Comparison of ENCODE assay signal across 8 cellular contexts in genomic region chr2:235026137-235026536, GRCh38.
DNase-seq lines count a peak whose midpoint lies in the region; ATAC-seq, FAIRE-seq and TF ChIP-seq lines count a peak whose summit lies in the region.

No MANE protein-coding gene starts in this region.

- no peak for FAIRE-seq in GM12892 (lab: Jason Lieb, UNC)

- intact Hi-C loops in PC-9 (cut with micrococcal nuclease; ENCODE audit: unreplicated experiment) (loop anchor here (1.0 to 2.0 kb wide), 4 partner anchors 73 to 198 kb away; partner anchors contain the start of gene SH3BP4), esophagus squamous epithelium (cut with DNase I) (no loop called here)

- no peak for ATAC-seq in HG02884 (IDR thresholded peaks at IDR 0.05; ENCODE audit: unreplicated experiment)

- TF ChIP-seq POLR2A in esophagus squamous epithelium (IDR thresholded peaks at IDR 0.05) (no peak), GM12892 (IDR thresholded peaks at IDR 0.05; ENCODE audit: low read depth, low read length) (no peak)

- H3K4me2 ChIP-seq in PC-9 = peak overlapping the region; percentile 93

- H2AFZ ChIP-seq in PC-9 = no peak overlapping the region

- no peak for TF ChIP-seq CTCF in PC-9 (conservative IDR thresholded peaks at IDR 0.05)
- TF ChIP-seq CTCF in esophagus squamous epithelium (IDR thresholded peaks at IDR 0.05) = no peak

- H3K36me3 ChIP-seq in PC-9 (ENCODE audit: low read depth) = no peaks in the 10 kb centered on the region
- H3K36me3 ChIP-seq in esophagus squamous epithelium = no peaks in the 10 kb centered on the region

- H3F3A ChIP-seq in PC-9 (ENCODE audit: insufficient read depth, low read depth) = peaks cover 74% of the 10 kb centered on the region

- no peaks in the 10 kb centered on the region for H4K20me1 ChIP-seq in PC-9 (ENCODE audit: insufficient read depth)

- H3K27ac ChIP-seq in PC-9 = peak overlapping the region; percentile 98
- peak overlapping the region; percentile 83 to 93 (median 87) for H3K27ac ChIP-seq in esophagus squamous epithelium

- H3K4me1 ChIP-seq in PC-9 (replicated peaks; ENCODE audit: insufficient read depth) = peaks cover 87% of the 10 kb centered on the region
- H3K4me1 ChIP-seq in esophagus squamous epithelium = peaks cover 0 to 56% (median 15%) of the 10 kb centered on the region in 3 donors

- H3K27me3 ChIP-seq in PC-9 (ENCODE audit: insufficient read depth, low read depth) = no peaks in the 10 kb centered on the region
- no peaks in the 10 kb centered on the region for H3K27me3 ChIP-seq in esophagus squamous epithelium

- BruUV-seq in PC-9 (replicated peaks; lab: Mats Ljungman, UMichigan) = no TSS peak

- DNase-seq in EH (ENCODE audit: low read depth) (peak; percentile 86), PC-9 (peak; percentile 87 to 97), esophagus squamous epithelium (lab: John Stamatoyannopoulos, UW) (no peak), pulmonary artery endothelial cell (ENCODE audit: low read depth, low spot score) (peak; percentile 68), NCI-H526 (lab: John Stamatoyannopoulos, UW) (no peak), GM12892 (ENCODE audit: insufficient read length) (no peak)
- no peak for DNase-seq in effector CD8-positive, alpha-beta T cell (lab: John Stamatoyannopoulos, UW)

- peak overlapping the region; percentile 43; the same call in 1 of the 2 replicates for H3K4me3 ChIP-seq in PC-9
- peak overlapping the region in 3 of 4 donors; percentile 1 to 34 (median 18) for H3K4me3 ChIP-seq in esophagus squamous epithelium

- CTCF ChIA-PET in PC-9 (lab: Charles Lee) = no interaction called here

- peaks cover 84% of the 10 kb centered on the region for H3K79me2 ChIP-seq in PC-9 (ENCODE audit: low read depth)

- H3K9me2 ChIP-seq in PC-9 (ENCODE audit: insufficient read depth) = no peaks in the 10 kb centered on the region

- POLR2A ChIA-PET in PC-9 (lab: Charles Lee; ENCODE audit: unreplicated experiment) = interaction anchor here (0.6 to 1.9 kb wide), 3 partner anchors 45 to 722 kb away, joined by 3 to 22 read pairs (median 7); no protein-coding TSS in a partner anchor

- H3K9me3 ChIP-seq in PC-9 (ENCODE audit: insufficient read depth, low read depth) (no peaks in the 10 kb centered on the region), esophagus squamous epithelium (no peaks in the 10 kb centered on the region)

- 29 to 40% methylated on average over 9 of the region's 9 CpGs for WGBS in esophagus squamous epithelium, 2 donors

Comparison
In these comparisons a context has a peak if more than half of its experiments do, and no peak if none do; other contexts are left out.
1. DNase-seq: peak in EH (single experiment), PC-9 (2 of 2) and pulmonary artery endothelial cell (single experiment); none in esophagus squamous epithelium (single experiment), NCI-H526 (0 of 2), GM12892 (single experiment) and effector CD8-positive, alpha-beta T cell (single experiment).